8 cellular contexts compared by ENCODE assay signal in the genomic region with DNA sequence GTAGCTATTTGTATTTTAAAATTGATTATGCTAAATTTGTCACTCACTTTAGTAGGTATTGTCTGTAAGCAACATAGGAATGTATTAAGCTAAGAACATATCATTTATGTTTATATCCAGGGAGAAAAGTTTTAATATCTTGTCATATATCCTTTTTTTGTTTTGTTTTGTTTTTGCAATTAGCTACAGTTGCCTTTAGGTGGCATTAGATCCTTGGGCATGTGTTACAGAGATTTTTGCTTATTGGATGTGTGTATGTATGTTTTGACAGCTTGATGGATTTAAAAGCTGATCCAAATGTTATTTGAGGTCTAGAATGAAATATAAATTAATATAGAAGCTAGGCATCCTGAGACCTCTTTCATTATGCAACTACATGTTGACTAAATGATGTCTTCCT. TPM values are rescaled to one million over a fixed set of nuclear protein-coding genes. Genes with fewer than 3 reads are reported as not detected.
DNase-seq lines count a peak whose midpoint lies in the region; ATAC-seq and TF ChIP-seq lines count a peak whose summit lies in the region.

No MANE protein-coding gene starts in this region.

- H3K36me3 ChIP-seq in Caco-2 (ENCODE audit: control insufficient read depth, insufficient read depth, low read length), result no peaks in the 10 kb centered on the region
- no peaks in the 10 kb centered on the region for H3K36me3 ChIP-seq in effector memory CD4-positive, alpha-beta T cell (ENCODE audit: control insufficient read depth, insufficient read depth, low read length)

- H3K4me1 ChIP-seq in Caco-2, result no peaks in the 10 kb centered on the region
- no peaks in the 10 kb centered on the region for H3K4me1 ChIP-seq in effector memory CD4-positive, alpha-beta T cell (ENCODE audit: control insufficient read depth, insufficient read depth, low read length, poor library complexity, severe bottlenecking)

- no peaks in the 10 kb centered on the region; the same call in 1 of the 2 replicates for H3K27me3 ChIP-seq in Caco-2 (replicated peaks; ENCODE audit: control insufficient read depth, insufficient read depth, low read length)
- no peaks in the 10 kb centered on the region for H3K27me3 ChIP-seq in effector memory CD4-positive, alpha-beta T cell (replicated peaks; ENCODE audit: control insufficient read depth, insufficient read depth, low read length, poor library complexity, severe bottlenecking)

- CTCF ChIA-PET in Caco-2 (lab: Charles Lee), result interaction anchor here (0.5 to 1.1 kb wide), 4 partner anchors 41 to 400 kb away, joined by 3 to 5 read pairs (median 4); no protein-coding TSS in a partner anchor

- no peaks in the 10 kb centered on the region for H3K4me1 Mint-ChIP-seq in Caco-2 (ENCODE audit: low read depth, unreplicated experiment)

- no peak for ATAC-seq in HG02973 (IDR thresholded peaks at IDR 0.05; ENCODE audit: unreplicated experiment)

- no TSS peak for BruUV-seq in Caco-2 (replicated peaks; lab: Mats Ljungman, UMichigan)

- no peaks in the 10 kb centered on the region for H3K9me3 ChIP-seq in Caco-2
- no peaks in the 10 kb centered on the region for H3K9me3 ChIP-seq in effector memory CD4-positive, alpha-beta T cell (ENCODE audit: control insufficient read depth, low read length)

- H3K4me3 ChIP-seq in LNCaP clone FGC (ENCODE audit: low read depth, low read length), result no peak overlapping the region
- no peak overlapping the region for H3K4me3 ChIP-seq in Caco-2 (ENCODE audit: low read depth, low read length)
- no peak overlapping the region for H3K4me3 ChIP-seq in effector memory CD4-positive, alpha-beta T cell (ENCODE audit: insufficient read depth, low read depth, low read length, poor library complexity, severe bottlenecking)

- POLR2A ChIA-PET in Caco-2 (lab: Charles Lee), result no interaction called here

- H3K9me3 Mint-ChIP-seq in Caco-2 (ENCODE audit: unreplicated experiment), result no peaks in the 10 kb centered on the region

- no peak overlapping the region for H3K27ac ChIP-seq in effector memory CD4-positive, alpha-beta T cell (ENCODE audit: insufficient read depth, low read length, poor library complexity, severe bottlenecking)

- no peak overlapping the region for H3K4me3 Mint-ChIP-seq in Caco-2 (ENCODE audit: unreplicated experiment)

- intact Hi-C loops in Caco-2 (cut with micrococcal nuclease; ENCODE audit: unreplicated experiment), result loop anchor here (1.0 to 2.0 kb wide), 2 partner anchors 341 to 402 kb away; a partner anchor contains a TSS

- no peaks in the 10 kb centered on the region for H3K36me3 Mint-ChIP-seq in Caco-2 (ENCODE audit: insufficient read depth, unreplicated experiment)

- DNase-seq in GM03348 (ENCODE audit: low spot score) (peak; percentile 40), LNCaP clone FGC (ENCODE audit: low read depth) (peak; percentile 27), dedifferentiated amniotic fluid mesenchymal stem cell (ENCODE audit: extremely low spot score) (peak; percentile 54), pons (ENCODE audit: low spot score) (peak; percentile 26), Caco-2 (no peak), OCI-M2 (lab: John Stamatoyannopoulos, UW; ENCODE audit: unreplicated experiment) (no peak)
- DNase-seq in effector memory CD4-positive, alpha-beta T cell, result no peak

- H3K27ac Mint-ChIP-seq in Caco-2 (ENCODE audit: unreplicated experiment), result no peak overlapping the region

- TF ChIP-seq CTCF in LNCaP clone FGC (IDR thresholded peaks at IDR 0.05; ENCODE audit: control insufficient read depth, extremely low read depth, insufficient read depth) (peak; percentile 75), Caco-2 (IDR thresholded peaks at IDR 0.05; ENCODE audit: insufficient read depth in 1 of 2, low read depth in 1 of 2, low read length in 1 of 2, severe bottlenecking in 1 of 2, unreplicated experiment in 1 of 2) (peak in 1 of 2 experiments; percentile 32)

- H3K27me3 Mint-ChIP-seq in Caco-2 (ENCODE audit: insufficient read depth, unreplicated experiment), result peaks cover 2% of the 10 kb centered on the region

RNA-seq across cellular contexts. Expression of a gene that starts 36.1 kb away (rescaled TPM):
- total RNA-seq in Caco-2 (2022), result 32.8 and 34.5 TPM in 2 replicates

Comparison
In these comparisons a context has a peak if more than half of its experiments do, and no peak if none do; other contexts are left out.
1. DNase-seq: peak in GM03348 (single experiment), LNCaP clone FGC (single experiment), dedifferentiated amniotic fluid mesenchymal stem cell (single experiment) and pons (single experiment); none in Caco-2 (0 of 2), effector memory CD4-positive, alpha-beta T cell (0 of 3) and OCI-M2 (single experiment).